In the genomic region with DNA sequence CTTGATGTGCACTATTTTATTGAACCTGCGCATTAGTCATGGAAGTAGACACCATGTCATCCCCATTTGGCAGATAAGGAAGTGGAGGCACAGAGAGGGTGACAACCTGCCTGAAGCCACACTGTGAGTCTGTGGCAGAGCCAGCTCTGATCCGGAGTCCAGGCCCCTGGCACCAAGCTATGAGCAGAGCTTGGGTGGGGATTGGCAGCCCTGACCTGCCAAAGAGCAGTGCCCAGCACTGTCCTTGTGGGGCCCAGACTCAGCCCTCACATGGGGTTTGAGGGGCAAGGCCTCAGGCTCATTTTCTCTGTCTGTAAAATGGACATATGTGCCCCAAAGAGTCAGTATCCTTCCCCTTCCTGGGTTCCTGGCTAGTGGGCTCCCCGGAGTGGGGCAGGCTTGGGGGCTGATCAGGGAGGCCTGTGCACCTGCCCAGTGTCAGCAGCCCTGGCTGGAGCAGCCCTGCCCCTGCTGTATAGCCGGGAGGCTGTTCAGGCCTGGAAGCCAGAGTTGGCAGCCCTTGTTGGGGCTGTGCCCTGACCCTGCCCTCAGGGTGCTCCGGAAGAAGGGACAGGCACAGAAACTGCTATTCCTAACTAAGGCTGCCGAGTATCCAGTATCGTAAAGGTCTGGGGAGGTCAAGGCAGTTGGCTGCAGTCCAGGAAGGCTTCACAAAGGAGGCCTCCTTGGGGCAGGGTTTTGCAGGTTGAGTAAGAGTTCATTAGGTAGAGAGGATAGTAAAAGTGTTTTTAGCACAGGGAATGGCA, we compare ENCODE assay signal across 9 cellular contexts. TPM values are rescaled to one million over a fixed set of nuclear protein-coding genes. Genes with fewer than 3 reads are reported as not detected.
DNase-seq lines count a peak whose midpoint lies in the region; ATAC-seq and TF ChIP-seq lines count a peak whose summit lies in the region.
"Had no signal": no experiment of that assay in that cellular context is flagged by ENCODE, and none has a peak within 500 bp of the region (broad histone marks: within the 10 kb centered on the region; RNA-seq: fewer than 3 reads in every experiment).

No MANE protein-coding gene starts in this region.

- CTCF ChIA-PET in Calu3 (lab: Charles Lee): interaction anchor here (0.5 to 2.5 kb wide), 12 partner anchors 12 to 95 kb away, joined by 3 to 13 read pairs (median 6); partner anchors contain the start of gene TGM2

- H3K36me3 Mint-ChIP-seq in Calu3 (ENCODE audit: insufficient read depth, unreplicated experiment): peaks cover 35% of the 10 kb centered on the region
- H3K36me3 Mint-ChIP-seq: naive B cell had no signal

- H3K27me3 Mint-ChIP-seq in Calu3 (ENCODE audit: unreplicated experiment): no peaks in the 10 kb centered on the region

- H3K9me3 ChIP-seq in ascending aorta (no peaks in the 10 kb centered on the region), left ventricle myocardium inferior (replicated peaks) (no peaks in the 10 kb centered on the region), psoas muscle (no peaks in the 10 kb centered on the region)

- DNase-seq in Calu3: peak; percentile 89
- peak in 1 of 2 donors; percentile 68 for DNase-seq in ascending aorta (ENCODE audit: low spot score in 2 of 2)
- DNase-seq in left ventricle myocardium inferior: no peak
- DNase-seq in psoas muscle: peak in 1 of 2 donors; percentile 56
- no peak for DNase-seq in NCI-H748 (lab: John Stamatoyannopoulos, UW; ENCODE audit: unreplicated experiment)
- DNase-seq in activated T-cell treated with anti-CD3 and anti-CD28 coated beads, Interleukin-2, amount 50 U/mL, for 1 hour: no peak
- no peak for DNase-seq in pons (ENCODE audit: low spot score)
- DNase-seq in ecto neural progenitor cell (ENCODE audit: low spot score): no peak
- DNase-seq: naive B cell had no signal

- peak overlapping the region; percentile 40 for H3K27ac Mint-ChIP-seq in Calu3 (ENCODE audit: unreplicated experiment)
- H3K27ac Mint-ChIP-seq: naive B cell had no signal

- peak overlapping the region; percentile 85 to 87 for H3K27ac ChIP-seq in ascending aorta
- H3K27ac ChIP-seq in left ventricle myocardium inferior (replicated peaks): peak overlapping the region; percentile 90
- peak overlapping the region; percentile 66 for H3K27ac ChIP-seq in psoas muscle

- 46 to 71% (median 52%) methylated on average over 7 of the region's 7 CpGs for WGBS in psoas muscle, 3 donors

- H3K27me3 ChIP-seq in ascending aorta (no peaks in the 10 kb centered on the region), left ventricle myocardium inferior (ENCODE audit: low read depth) (no peaks in the 10 kb centered on the region), psoas muscle (ENCODE audit: insufficient read depth in 3 of 3, low read length in 2 of 3) (no peaks in the 10 kb centered on the region)

- TF ChIP-seq CTCF in Calu3 (IDR thresholded peaks at IDR 0.05; ENCODE audit: unreplicated experiment) (no peak), ascending aorta (IDR thresholded peaks at IDR 0.05) (no peak), left ventricle myocardium inferior (IDR thresholded peaks at IDR 0.05; ENCODE audit: borderline replicate concordance) (no peak), psoas muscle (IDR thresholded peaks at IDR 0.05) (no peak)

- peaks cover 55% of the 10 kb centered on the region for H3K4me1 Mint-ChIP-seq in Calu3 (ENCODE audit: low read depth, unreplicated experiment)
- H3K4me1 Mint-ChIP-seq: naive B cell had no signal

- H3K36me3 ChIP-seq in ascending aorta: peaks cover 19 to 21% of the 10 kb centered on the region in 2 donors
- peaks cover 26% of the 10 kb centered on the region for H3K36me3 ChIP-seq in left ventricle myocardium inferior
- peaks cover 0 to 14% of the 10 kb centered on the region in 2 donors for H3K36me3 ChIP-seq in psoas muscle (ENCODE audit: insufficient read depth in 1 of 2, low read depth in 1 of 2)

- H3K4me1 ChIP-seq in ascending aorta: peaks cover 15 to 30% of the 10 kb centered on the region in 2 donors
- H3K4me1 ChIP-seq in left ventricle myocardium inferior: peaks cover 60% of the 10 kb centered on the region
- H3K4me1 ChIP-seq in psoas muscle: peaks cover 18% of the 10 kb centered on the region

- no peak overlapping the region for H3K4me3 ChIP-seq in ascending aorta
- peak overlapping the region; percentile 8 for H3K4me3 ChIP-seq in left ventricle myocardium inferior
- H3K4me3 ChIP-seq in psoas muscle: no peak overlapping the region

- H3K4me3 Mint-ChIP-seq in Calu3 (ENCODE audit: low read depth, unreplicated experiment): peak overlapping the region; percentile 13
- H3K4me3 Mint-ChIP-seq: naive B cell had no signal

- BruUV-seq in Calu3 (replicated peaks; lab: Mats Ljungman, UMichigan): no TSS peak

- intact Hi-C loops in Calu3 (cut with micrococcal nuclease; ENCODE audit: unreplicated experiment) (loop anchor here (5.0 kb wide), 1 partner anchor 41 kb away; the partner anchor contains the start of gene TGM2), ascending aorta (cut with DNase I) (loop anchor here (2.0 kb wide), 1 partner anchor 18 kb away; no protein-coding TSS in a partner anchor), left ventricle myocardium inferior (cut with micrococcal nuclease) (no loop called here), psoas muscle (cut with DNase I) (no loop called here)

- peak; percentile 17 to 36 (median 22) for ATAC-seq in psoas muscle

- no peaks in the 10 kb centered on the region for H3K9me3 Mint-ChIP-seq in Calu3 (ENCODE audit: low read depth, unreplicated experiment)
- H3K9me3 Mint-ChIP-seq: naive B cell had no signal

RNA-seq across cellular contexts. Expression of gene TGM2, which starts 38.7 kb away (rescaled TPM):
- total RNA-seq in Calu3 (2022) (261 and 311 TPM in 2 replicates), ascending aorta (529 TPM), left ventricle myocardium inferior (846 TPM), psoas muscle (100 to 1,000 TPM in 3 of 4 donors, 10 to 100 TPM in 1; 38.0 to 235 (median 134) TPM)
- polyA plus RNA-seq in psoas muscle: 100 to 1,000 TPM in 1 of 3 donors, 10 to 100 TPM in 2; 23.6 to 168 (median 57.4) TPM

Comparison
In these comparisons a context has a peak if more than half of its experiments do, and no peak if none do; other contexts are left out.
1. intact Hi-C loops: an anchor here in Calu3 (5.0 kb wide) and ascending aorta (2.0 kb wide); none called in left ventricle myocardium inferior and psoas muscle.